In genomic region chr19:5037936-5038335, GRCh38 we compare ENCODE assay signal across 13 cellular contexts.
DNase-seq lines count a peak whose midpoint lies in the region; ATAC-seq and TF ChIP-seq lines count a peak whose summit lies in the region.
"Had no signal": no experiment of that assay in that cellular context is flagged by ENCODE, and none has a peak within 500 bp of the region (broad histone marks: within the 10 kb centered on the region; RNA-seq: fewer than 3 reads in every experiment).

No MANE protein-coding gene starts in this region.

- no peaks in the 10 kb centered on the region for H3K9me3 Mint-ChIP-seq in progenitor cell of endocrine pancreas (ENCODE audit: low read depth)
- H3K9me3 Mint-ChIP-seq: activated CD4-positive, alpha-beta T cell treated with anti-CD3 and anti-CD28 coated beads, Interleukin-2, amount 10 ng/mL, durations not matched to agents 24 days and 14 days; activated T-cell treated with anti-CD3 and anti-CD28 coated beads, Interleukin-2, amount 50 U/mL, for 4 hours; T-helper 2 cell treated with Interferon-gamma antibody and Interleukin-4, amounts not matched to agents 5 μg/mL and 100 μg/mL, for 36 hours had no signal

- no peak overlapping the region for H3K4me3 Mint-ChIP-seq in progenitor cell of endocrine pancreas (ENCODE audit: low read depth)
- H3K4me3 Mint-ChIP-seq: activated CD4-positive, alpha-beta T cell treated with anti-CD3 and anti-CD28 coated beads, Interleukin-2, amount 10 ng/mL, durations not matched to agents 24 days and 14 days; activated T-cell treated with anti-CD3 and anti-CD28 coated beads, Interleukin-2, amount 50 U/mL, for 4 hours; B cell; T-helper 2 cell treated with Interferon-gamma antibody and Interleukin-4, amounts not matched to agents 5 μg/mL and 100 μg/mL, for 36 hours had no signal

- H3K27me3 Mint-ChIP-seq in progenitor cell of endocrine pancreas, result no peaks in the 10 kb centered on the region
- H3K27me3 Mint-ChIP-seq: activated CD4-positive, alpha-beta T cell treated with anti-CD3 and anti-CD28 coated beads, Interleukin-2, amount 10 ng/mL, durations not matched to agents 24 days and 14 days; B cell had no signal

- DNase-seq in DMS153 treated with DMSO at 0.1 percent for 48 hours (lab: John Stamatoyannopoulos, UW; ENCODE audit: unreplicated experiment), result peak; percentile 83
- peak; percentile 85 for DNase-seq in NCI-H187 treated with DMSO at 0.1 percent for 48 hours (lab: John Stamatoyannopoulos, UW)
- DNase-seq in progenitor cell of endocrine pancreas (ENCODE audit: low spot score, unreplicated experiment), result no peak
- DNase-seq in activated CD4-positive, alpha-beta T cell treated with anti-CD3 and anti-CD28 coated beads for 4 hours, result no peak
- DNase-seq: activated CD4-positive, alpha-beta T cell treated with anti-CD3 and anti-CD28 coated beads, Interleukin-2, amount 10 ng/mL, durations not matched to agents 24 days and 14 days; activated T-cell treated with anti-CD3 and anti-CD28 coated beads, Interleukin-2, amount 50 U/mL, for 4 hours; NCI-H774 had no signal

- peak overlapping the region; percentile 13 for H3K27ac Mint-ChIP-seq in progenitor cell of endocrine pancreas
- H3K27ac Mint-ChIP-seq: B cell; T-helper 2 cell treated with Interferon-gamma antibody and Interleukin-4, amounts not matched to agents 5 μg/mL and 100 μg/mL, for 36 hours had no signal

- peaks cover 13% of the 10 kb centered on the region for H3K36me3 Mint-ChIP-seq in progenitor cell of endocrine pancreas (ENCODE audit: insufficient read depth)

- no peak for TF ChIP-seq CTCF in progenitor cell of endocrine pancreas (IDR thresholded peaks at IDR 0.05; ENCODE audit: unreplicated experiment)

- peak; percentile 13; the same call in 2 of the 3 replicates for ATAC-seq in SK-N-SH treated with all-trans-retinoic acid at 6 μM for 48 hours
- no peak for ATAC-seq in GM19351 (IDR thresholded peaks at IDR 0.05; ENCODE audit: unreplicated experiment)
- ATAC-seq in GM21381 (IDR thresholded peaks at IDR 0.05; ENCODE audit: unreplicated experiment), result no peak
- no peak for ATAC-seq in GM19452 (IDR thresholded peaks at IDR 0.05; ENCODE audit: unreplicated experiment)
- ATAC-seq: activated T-cell treated with anti-CD3 and anti-CD28 coated beads, Interleukin-2, amount 50 U/mL, for 4 hours had no signal

- H3K4me1 Mint-ChIP-seq in progenitor cell of endocrine pancreas (ENCODE audit: low read depth), result no peaks in the 10 kb centered on the region
- H3K4me1 Mint-ChIP-seq: activated CD4-positive, alpha-beta T cell treated with anti-CD3 and anti-CD28 coated beads, Interleukin-2, amount 10 ng/mL, durations not matched to agents 24 days and 14 days had no signal

TF ChIP-seq in SK-N-SH treated with all-trans-retinoic acid at 6 μM for 48 hours, 23 proteins besides CTCF, POLR2A, EP300 and RAD21:
- TF ChIP-seq ZNF70 (CRISPR knock-in tag; IDR thresholded peaks at IDR 0.05) (0 out of 2 replicates have a peak, but pooled peaks have one; percentile 16), ZNF565 (CRISPR knock-in tag; conservative IDR thresholded peaks at IDR 0.05; ENCODE audit: low read depth) (no peak)

Comparison
In these comparisons a context has a peak if more than half of its experiments do, and no peak if none do; other contexts are left out.
1. DNase-seq: peak in DMS153 treated with DMSO at 0.1 percent for 48 hours (single experiment) and NCI-H187 treated with DMSO at 0.1 percent for 48 hours (single experiment); none in progenitor cell of endocrine pancreas (single experiment) and activated CD4-positive, alpha-beta T cell treated with anti-CD3 and anti-CD28 coated beads for 4 hours (0 of 2).